17 cellular contexts compared by ENCODE assay signal in genomic region chrY:2860511-2860910, GRCh38. TPM values are rescaled to one million over a fixed set of nuclear protein-coding genes. Genes with fewer than 3 reads are reported as not detected.
DNase-seq lines count a peak whose midpoint lies in the region; ATAC-seq and TF ChIP-seq lines count a peak whose summit lies in the region.
"Had no signal": no experiment of that assay in that cellular context is flagged by ENCODE, and none has a peak within 500 bp of the region (broad histone marks: within the 10 kb centered on the region; RNA-seq: fewer than 3 reads in every experiment).

No MANE protein-coding gene starts in this region.

- intact Hi-C loops in naive thymus-derived CD4-positive, alpha-beta T cell (cut with micrococcal nuclease), result no loop called here

- no peak for DNase-seq in T-helper 1 cell
- peak; percentile 58 for DNase-seq in LHCN-M2 (ENCODE audit: low read depth)
- peak; percentile 59 to 69 for DNase-seq in cardiac fibroblast (ENCODE audit: low read depth in 2 of 2)
- no peak for DNase-seq in naive thymus-derived CD4-positive, alpha-beta T cell
- no peak for DNase-seq in NCI-H1417 (lab: John Stamatoyannopoulos, UW)
- DNase-seq: 8988T; activated CD8-positive, alpha-beta memory T cell treated with anti-CD3 and anti-CD28 coated beads, Interleukin-2, amount 10 ng/mL, durations not matched to agents 7 days and 5 days; left ventricle myocardium superior; natural killer cell; NCI-H2171; SHP77 treated with DMSO at 0.1 percent for 48 hours; tibial artery had no signal

- peak overlapping the region; percentile 46 for H3K27ac Mint-ChIP-seq in T-helper 1 cell treated with Interleukin-12 subunit alpha and Interleukin-12 subunit beta and Interleukin-4 antibody, amounts not matched to agents 30 μg/mL and 1 μg/mL, for 36 hours
- H3K27ac Mint-ChIP-seq in naive thymus-derived CD4-positive, alpha-beta T cell, result peak overlapping the region in 5 of 9 donors; percentile 55 to 85 (median 76)
- H3K27ac Mint-ChIP-seq: activated CD8-positive, alpha-beta memory T cell treated with anti-CD3 and anti-CD28 coated beads, Interleukin-2, amount 10 ng/mL, durations not matched to agents 7 days and 5 days had no signal

- H3K4me3 ChIP-seq in cardiac fibroblast (replicated peaks in 1 of 2; ENCODE audit: low read depth in 2 of 2, low read length in 2 of 2), result no peak overlapping the region
- no peak overlapping the region for H3K4me3 ChIP-seq in naive thymus-derived CD4-positive, alpha-beta T cell (ENCODE audit: low read length)
- H3K4me3 ChIP-seq: tibial artery had no signal

- POLR2A ChIA-PET in naive thymus-derived CD4-positive, alpha-beta T cell (lab: Charles Lee), result interaction anchor here (0.5 kb wide), 1 partner anchor 25 kb away, joined by 4 read pairs; no protein-coding TSS in a partner anchor

- peak overlapping the region; percentile 9 for H3K4me3 Mint-ChIP-seq in T-helper 1 cell treated with Interleukin-12 subunit alpha and Interleukin-12 subunit beta and Interleukin-4 antibody, amounts not matched to agents 30 μg/mL and 1 μg/mL, for 36 hours
- H3K4me3 Mint-ChIP-seq in naive thymus-derived CD4-positive, alpha-beta T cell, result peak overlapping the region in 2 of 10 donors; percentile 1 to 59
- H3K4me3 Mint-ChIP-seq: activated CD8-positive, alpha-beta memory T cell treated with anti-CD3 and anti-CD28 coated beads, Interleukin-2, amount 10 ng/mL, durations not matched to agents 7 days and 5 days; natural killer cell had no signal

- CTCF ChIA-PET in naive thymus-derived CD4-positive, alpha-beta T cell (lab: Charles Lee), result no interaction called here

- peaks cover 4 to 9% (median 6%) of the 10 kb centered on the region in 3 experiments for H3K36me3 ChIP-seq in naive thymus-derived CD4-positive, alpha-beta T cell (ENCODE audit: control insufficient read depth in 2 of 3, insufficient read depth in 3 of 3, low read length in 3 of 3)

- H3K9me3 Mint-ChIP-seq in T-helper 1 cell treated with Interleukin-12 subunit alpha and Interleukin-12 subunit beta and Interleukin-4 antibody, amounts not matched to agents 30 μg/mL and 1 μg/mL, for 36 hours, result no peaks in the 10 kb centered on the region
- no peaks in the 10 kb centered on the region for H3K9me3 Mint-ChIP-seq in naive thymus-derived CD4-positive, alpha-beta T cell
- H3K9me3 Mint-ChIP-seq: natural killer cell had no signal

- H3K4me1 ChIP-seq in naive thymus-derived CD4-positive, alpha-beta T cell (ENCODE audit: control insufficient read depth in 2 of 2, insufficient read depth in 2 of 2, low read length in 2 of 2), result peaks cover 9 to 14% of the 10 kb centered on the region in 2 donors
- H3K4me1 ChIP-seq: tibial artery had no signal

- no peak for ATAC-seq in naive thymus-derived CD4-positive, alpha-beta T cell
- ATAC-seq in GM21423 (IDR thresholded peaks at IDR 0.05; ENCODE audit: unreplicated experiment) (no peak), GM21723 (IDR thresholded peaks at IDR 0.05; ENCODE audit: unreplicated experiment) (no peak)
- ATAC-seq: activated CD8-positive, alpha-beta memory T cell treated with anti-CD3 and anti-CD28 coated beads, Interleukin-2, amount 10 ng/mL, durations not matched to agents 7 days and 5 days; esophagus mucosa; left ventricle myocardium superior; natural killer cell had no signal

- no peaks in the 10 kb centered on the region for H3K27me3 Mint-ChIP-seq in T-helper 1 cell treated with Interleukin-12 subunit alpha and Interleukin-12 subunit beta and Interleukin-4 antibody, amounts not matched to agents 30 μg/mL and 1 μg/mL, for 36 hours (ENCODE audit: low read depth)
- H3K27me3 Mint-ChIP-seq in naive thymus-derived CD4-positive, alpha-beta T cell, result no peaks in the 10 kb centered on the region
- H3K27me3 Mint-ChIP-seq: activated CD8-positive, alpha-beta memory T cell treated with anti-CD3 and anti-CD28 coated beads, Interleukin-2, amount 10 ng/mL, durations not matched to agents 7 days and 5 days had no signal

- no peaks in the 10 kb centered on the region for H3K9me3 ChIP-seq in naive thymus-derived CD4-positive, alpha-beta T cell (ENCODE audit: control insufficient read depth in 2 of 3, low read length in 3 of 3)
- H3K9me3 ChIP-seq: tibial artery had no signal

- H3K27ac ChIP-seq in naive thymus-derived CD4-positive, alpha-beta T cell (ENCODE audit: low read depth, low read length), result no peak overlapping the region
- H3K27ac ChIP-seq: tibial artery had no signal

- no peaks in the 10 kb centered on the region for H3K27me3 ChIP-seq in naive thymus-derived CD4-positive, alpha-beta T cell (ENCODE audit: control insufficient read depth in 2 of 2, insufficient read depth in 2 of 2, low read length in 2 of 2)
- H3K27me3 ChIP-seq: tibial artery had no signal

- no peak for TF ChIP-seq CTCF in cardiac fibroblast (IDR thresholded peaks at IDR 0.05; ENCODE audit: low read depth, low read length)

- H3K4me1 Mint-ChIP-seq in T-helper 1 cell treated with Interleukin-12 subunit alpha and Interleukin-12 subunit beta and Interleukin-4 antibody, amounts not matched to agents 30 μg/mL and 1 μg/mL, for 36 hours (ENCODE audit: low read depth), result peaks cover 59% of the 10 kb centered on the region
- peaks cover 0 to 63% (median 25%) of the 10 kb centered on the region in 7 donors for H3K4me1 Mint-ChIP-seq in naive thymus-derived CD4-positive, alpha-beta T cell

- H3K36me3 Mint-ChIP-seq in T-helper 1 cell treated with Interleukin-12 subunit alpha and Interleukin-12 subunit beta and Interleukin-4 antibody, amounts not matched to agents 30 μg/mL and 1 μg/mL, for 36 hours (ENCODE audit: low read depth), result peaks cover 73% of the 10 kb centered on the region
- H3K36me3 Mint-ChIP-seq in naive thymus-derived CD4-positive, alpha-beta T cell, result peaks cover 0 to 69% (median 11%) of the 10 kb centered on the region in 5 donors
- H3K36me3 Mint-ChIP-seq: natural killer cell had no signal

RNA-seq across cellular contexts. Expression of gene RPS4Y1, which starts 19.1 kb away (rescaled TPM):
- 267 and 273 TPM in 2 replicates for total RNA-seq in LHCN-M2 (2014; rRNA removed)
- 406 TPM for polyA plus RNA-seq in LHCN-M2 (2012)
- 100 to 1,000 TPM; 292 to 467 (median 452) TPM for total RNA-seq in naive thymus-derived CD4-positive, alpha-beta T cell
- polyA plus RNA-seq in naive thymus-derived CD4-positive, alpha-beta T cell, result not detected
- total RNA-seq: esophagus mucosa, HT-29 had no signal

Comparison
In these comparisons a context has a peak if more than half of its experiments do, and no peak if none do; other contexts are left out.
1. DNase-seq: peak in LHCN-M2 (single experiment) and cardiac fibroblast (2 of 2); none in T-helper 1 cell (0 of 5), naive thymus-derived CD4-positive, alpha-beta T cell (0 of 9) and NCI-H1417 (0 of 3).